23 cellular contexts compared by ENCODE assay signal in genomic region chr3:129199366-129199765, GRCh38.
"Had no signal": no experiment of that assay in that cellular context is flagged by ENCODE, and none has a peak within 500 bp of the region (broad histone marks: within the 10 kb centered on the region; RNA-seq: fewer than 3 reads in every experiment).

No MANE protein-coding gene starts in this region.

- H3K27ac Mint-ChIP-seq: effector memory CD8-positive, alpha-beta T cell; naive thymus-derived CD8-positive, alpha-beta T cell; nephron progenitor cell; stimulated activated effector memory CD8-positive, alpha-beta T cell treated with anti-CD3 and anti-CD28 coated beads, Interleukin-12 subunit alpha, Interleukin-12 subunit beta, amount 100 ng/mL, for 72 hours had no signal

- H3K27me3 ChIP-seq: colonic mucosa, esophagus squamous epithelium, ovary, sigmoid colon, stomach, thyroid gland, upper lobe of left lung had no signal

- ATAC-seq: effector memory CD8-positive, alpha-beta T cell; left cardiac atrium; left ventricle myocardium superior; lower lobe of right lung; naive thymus-derived CD8-positive, alpha-beta T cell; stimulated activated effector memory CD8-positive, alpha-beta T cell treated with anti-CD3 and anti-CD28 coated beads, Interleukin-12 subunit alpha, Interleukin-12 subunit beta, amount 100 ng/mL, for 72 hours had no signal

- H3K27me3 Mint-ChIP-seq: central memory CD8-positive, alpha-beta T cell; effector memory CD8-positive, alpha-beta T cell; naive thymus-derived CD8-positive, alpha-beta T cell had no signal

- H3K9me3 Mint-ChIP-seq: central memory CD8-positive, alpha-beta T cell; effector memory CD8-positive, alpha-beta T cell; naive thymus-derived CD8-positive, alpha-beta T cell; nephron progenitor cell; stimulated activated effector memory CD8-positive, alpha-beta T cell treated with anti-CD3 and anti-CD28 coated beads, Interleukin-12 subunit alpha, Interleukin-12 subunit beta, amount 100 ng/mL, for 72 hours had no signal

- H3K36me3 ChIP-seq: colonic mucosa, esophagus squamous epithelium, lower lobe of right lung, ovary, sigmoid colon, stomach, thyroid gland, upper lobe of left lung had no signal

- H3K9me3 ChIP-seq: colonic mucosa, esophagus squamous epithelium, lower lobe of right lung, ovary, sigmoid colon, stomach, thyroid gland, upper lobe of left lung had no signal

- H3K36me3 Mint-ChIP-seq: naive thymus-derived CD8-positive, alpha-beta T cell; stimulated activated effector memory CD8-positive, alpha-beta T cell treated with anti-CD3 and anti-CD28 coated beads, Interleukin-12 subunit alpha, Interleukin-12 subunit beta, amount 100 ng/mL, for 72 hours had no signal

- H3K27ac ChIP-seq: colonic mucosa, esophagus squamous epithelium, lower lobe of right lung, ovary, thyroid gland, upper lobe of left lung had no signal

- DNase-seq: colonic mucosa; dermis blood vessel endothelial cell; effector memory CD8-positive, alpha-beta T cell; erythroblast; esophagus squamous epithelium; foreskin melanocyte; left cardiac atrium; left ventricle myocardium superior; lower lobe of right lung; naive thymus-derived CD8-positive, alpha-beta T cell; nephron progenitor cell; occipital lobe; ovary; posterior cingulate gyrus; sigmoid colon; stimulated activated CD4-positive, alpha-beta T cell treated with anti-CD3 and anti-CD28 coated beads, Interleukin-2, amount 100 ng/mL, for 24 hours; stimulated activated CD4-positive, alpha-beta T cell treated with anti-CD3 and anti-CD28 coated beads, Interleukin-4, amount 100 ng/mL, for 24 hours; stimulated activated naive CD4-positive, alpha-beta T cell treated with Interleukin-2 at 50 U/mL for 16 hours; stomach; thyroid gland; upper lobe of left lung had no signal

- H3K4me3 Mint-ChIP-seq: central memory CD8-positive, alpha-beta T cell; effector memory CD8-positive, alpha-beta T cell; naive thymus-derived CD8-positive, alpha-beta T cell; nephron progenitor cell; stimulated activated effector memory CD8-positive, alpha-beta T cell treated with anti-CD3 and anti-CD28 coated beads, Interleukin-12 subunit alpha, Interleukin-12 subunit beta, amount 100 ng/mL, for 72 hours had no signal

- H3K4me1 ChIP-seq: colonic mucosa, thyroid gland had no signal

- H3K4me1 Mint-ChIP-seq: central memory CD8-positive, alpha-beta T cell; nephron progenitor cell; stimulated activated effector memory CD8-positive, alpha-beta T cell treated with anti-CD3 and anti-CD28 coated beads, Interleukin-12 subunit alpha, Interleukin-12 subunit beta, amount 100 ng/mL, for 72 hours had no signal

- H3K4me3 ChIP-seq: colonic mucosa, esophagus squamous epithelium, lower lobe of right lung, ovary, sigmoid colon, stomach, thyroid gland, upper lobe of left lung had no signal
